Comparison of ENCODE assay signal across 1 cellular context in genomic region chr9:127735530-127736176, GRCh38.
TF ChIP-seq lines count a peak whose summit lies in the region.

No MANE protein-coding gene starts in this region.

TF ChIP-seq in H1, 55 proteins besides CTCF, POLR2A, EP300 and RAD21:
- TF ChIP-seq RFX5 (IDR thresholded peaks at IDR 0.05; ENCODE audit: borderline replicate concordance, low read depth, low read length) (no peak), KDM1A (IDR thresholded peaks at IDR 0.05; ENCODE audit: borderline replicate concordance, low read length) (no peak), ASH2L (IDR thresholded peaks at IDR 0.05; ENCODE audit: low read length) (peak; percentile 3), JUN (IDR thresholded peaks at IDR 0.05; ENCODE audit: low read depth, low read length) (no peak), TEAD4 (IDR thresholded peaks at IDR 0.05; ENCODE audit: low read depth, low read length) (no peak), ATF3 (IDR thresholded peaks at IDR 0.05; ENCODE audit: insufficient read depth, low read depth, low read length) (no peak), KDM4A (IDR thresholded peaks at IDR 0.05; ENCODE audit: low read depth, low read length, severe bottlenecking) (no peak), CEBPB (IDR thresholded peaks at IDR 0.05; ENCODE audit: low read depth, low read length) (no peak)
